ENCODE assay signal across 8 cellular contexts in genomic region chr1:23562138-23562819, GRCh38. TPM values are rescaled to one million over a fixed set of nuclear protein-coding genes. Genes with fewer than 3 reads are reported as not detected.
DNase-seq lines count a peak whose midpoint lies in the region; ATAC-seq, FAIRE-seq and TF ChIP-seq lines count a peak whose summit lies in the region.

No MANE protein-coding gene starts in this region.

- H3K27me3 ChIP-seq in heart left ventricle (no peaks in the 10 kb centered on the region), ovary (no peaks in the 10 kb centered on the region)

- peaks cover 19% of the 10 kb centered on the region for H3K4me1 ChIP-seq in HEK293 (ENCODE audit: control insufficient read depth, insufficient read depth, low read length)
- H3K4me1 ChIP-seq in heart left ventricle = peaks cover 4 to 70% (median 41%) of the 10 kb centered on the region in 12 donors
- peaks cover 22% of the 10 kb centered on the region for H3K4me1 ChIP-seq in ovary (ENCODE audit: insufficient read depth)

- TF ChIP-seq POLR2A in heart left ventricle (IDR thresholded peaks at IDR 0.05) (peak; percentile 35 to 90), ovary (IDR thresholded peaks at IDR 0.05) (peak; percentile 47), GM12892 (IDR thresholded peaks at IDR 0.05; ENCODE audit: low read depth, low read length) (no peak)

- CTCF ChIA-PET in HEK293 (lab: Yijun Ruan, JAX) = interaction anchor here (0.6 to 1.9 kb wide), 3 partner anchors 17 to 73 kb away, joined by 3 to 5 read pairs (median 4); no protein-coding TSS in a partner anchor

- ATAC-seq in heart left ventricle = peak; percentile 89 to 94 (median 90)

- DNase-seq in NCI-H526 treated with DMSO at 0.1 percent for 48 hours (lab: John Stamatoyannopoulos, UW) (peak; percentile 84), heart left ventricle (peak; percentile 97 to 99 (median 98)), ovary (peak; percentile 91 to 96 (median 92)), GM12892 (ENCODE audit: insufficient read length) (no peak), KG1 (lab: John Stamatoyannopoulos, UW) (no peak)

- H3K4me3 ChIP-seq in HEK293 (ENCODE audit: low read depth, low read length) (no peak overlapping the region), heart left ventricle (peak overlapping the region in 9 of 12 donors; percentile 76 to 92 (median 80)), ovary (no peak overlapping the region)

- POLR2A ChIA-PET in HEK293 (lab: Yijun Ruan, JAX) = interaction anchor here (0.6 to 0.8 kb wide), 2 partner anchors 12 to 134 kb away, joined by 4 to 8 read pairs; no protein-coding TSS in a partner anchor

- H3K36me3 ChIP-seq in HEK293 (ENCODE audit: control insufficient read depth in 2 of 2, insufficient read depth in 1 of 2, low read length in 2 of 2) (peaks cover 0 to 19% of the 10 kb centered on the region in 2 experiments; a peak in 1 of 3 replicates), heart left ventricle (peaks cover 0 to 16% (median 9%) of the 10 kb centered on the region in 9 donors), ovary (no peaks in the 10 kb centered on the region)

- TF ChIP-seq CTCF in C4-2B (conservative IDR thresholded peaks at IDR 0.05) = no peak
- no peak for TF ChIP-seq CTCF in HEK293 (tag by site-specific recombination; IDR thresholded peaks at IDR 0.05)
- no peak for TF ChIP-seq CTCF in heart left ventricle (IDR thresholded peaks at IDR 0.05)
- no peak for TF ChIP-seq CTCF in ovary (IDR thresholded peaks at IDR 0.05)

- WGBS in heart left ventricle, 4 donors = 0 to 2% (median 1%) methylated on average over 19 of the region's 19 CpGs
- 0 to 2% (median 1%) methylated on average over 19 of the region's 19 CpGs for WGBS in ovary, 3 donors

- TF ChIP-seq EP300 in ovary (IDR thresholded peaks at IDR 0.05) = no peak

- no peak for FAIRE-seq in GM12892 (lab: Jason Lieb, UNC)

- H3K9me3 ChIP-seq in HEK293 (ENCODE audit: control insufficient read depth, insufficient read depth, low read depth, low read length) (no peaks in the 10 kb centered on the region), heart left ventricle (no peaks in the 10 kb centered on the region), ovary (no peaks in the 10 kb centered on the region)

- H3K27ac ChIP-seq in C4-2B (peak overlapping the region; percentile 99; the same call in 1 of the 2 replicates), HEK293 (ENCODE audit: extremely low read depth, low read depth, low read length) (peak overlapping the region; percentile 89), angular gyrus (ENCODE audit: low read depth, low read length) (peak overlapping the region; percentile 83), heart left ventricle (peak overlapping the region; percentile 83 to 97 (median 94)), ovary (peak overlapping the region in 1 of 2 donors; percentile 85)

- intact Hi-C loops in heart left ventricle (cut with DNase I) = loop anchor here in 1 of 10 donors (1.0 kb wide), 1 partner anchor 15 kb away; no protein-coding TSS in a partner anchor
- intact Hi-C loops in ovary (cut with DNase I) = no loop called here

TF ChIP-seq in HEK293, 187 proteins besides CTCF, POLR2A, EP300 and RAD21 (continues in another document):
- TF ChIP-seq ZBTB44 (tag by site-specific recombination; IDR thresholded peaks at IDR 0.05) (no peak), ZNF830 (tag by site-specific recombination; IDR thresholded peaks at IDR 0.05; ENCODE audit: low read depth) (no peak), ZNF585B (tag by site-specific recombination; IDR thresholded peaks at IDR 0.05) (no peak), BCL11B (tag by site-specific recombination; IDR thresholded peaks at IDR 0.05; ENCODE audit: low read depth) (no peak), ZFP3 (tag by site-specific recombination; IDR thresholded peaks at IDR 0.05; ENCODE audit: low read depth) (no peak), TCF7L2 (IDR thresholded peaks at IDR 0.05; ENCODE audit: borderline replicate concordance, low read depth, low read length) (no peak), ZNF274 (IDR thresholded peaks at IDR 0.05; ENCODE audit: low read length) (no peak), ZNF274 (tag by site-specific recombination; IDR thresholded peaks at IDR 0.05; ENCODE audit: borderline replicate concordance) (no peak), ZNF292 (tag by site-specific recombination; IDR thresholded peaks at IDR 0.05; ENCODE audit: borderline replicate concordance, low read depth) (no peak), ZNF202 (tag by site-specific recombination; IDR thresholded peaks at IDR 0.05; ENCODE audit: borderline replicate concordance) (no peak), ZNF391 (tag by site-specific recombination; IDR thresholded peaks at IDR 0.05; ENCODE audit: borderline replicate concordance, low read depth) (no peak), ZNF132 (tag by site-specific recombination; IDR thresholded peaks at IDR 0.05; ENCODE audit: borderline replicate concordance) (no peak), ZNF623 (tag by site-specific recombination; IDR thresholded peaks at IDR 0.05) (no peak), TRIM28 (IDR thresholded peaks at IDR 0.05; ENCODE audit: borderline replicate concordance, low read length) (no peak), REST (tag by site-specific recombination; IDR thresholded peaks at IDR 0.05) (no peak), ZNF394 (tag by site-specific recombination; IDR thresholded peaks at IDR 0.05; ENCODE audit: borderline replicate concordance) (no peak), IKZF3 (tag by site-specific recombination; IDR thresholded peaks at IDR 0.05) (peak; percentile 86), ZFP69B (tag by site-specific recombination; IDR thresholded peaks at IDR 0.05) (peak; percentile 99), ZNF341 (tag by site-specific recombination; IDR thresholded peaks at IDR 0.05; ENCODE audit: low read depth) (peak; percentile 45), ZNF26 (tag by site-specific recombination; IDR thresholded peaks at IDR 0.05) (no peak), ZSCAN30 (tag by site-specific recombination; IDR thresholded peaks at IDR 0.05) (no peak), HOXC10 (CRISPR knock-in tag; IDR thresholded peaks at IDR 0.05) (no peak), KLF10 (tag by site-specific recombination; IDR thresholded peaks at IDR 0.05) (peak; percentile 69; the same call in 1 of the 2 replicates)

RNA-seq across cellular contexts. Expression of gene ID3, which starts 3.0 kb away (rescaled TPM):
- total RNA-seq in heart left ventricle (100 to 1,000 TPM in 3 of 9 donors, 10 to 100 TPM in 6; 57.5 to 185 (median 91.0) TPM), ovary (100 to 1,000 TPM in 4 of 7 donors, 10 to 100 TPM in 3; 44.1 to 274 (median 143) TPM)
- polyA plus RNA-seq in heart left ventricle (100 to 1,000 TPM in 1 of 2 donors, 10 to 100 TPM in 1; 55.3 to 153 TPM), ovary (100 to 1,000 TPM in 1 of 2 donors, 10 to 100 TPM in 1; 37.9 to 257 TPM)
- polyA plus RNA-seq in GM12892 (2012; ENCODE audit: missing spikeins) = 101 TPM

RNA-seq across cellular contexts. Expression of gene E2F2, which starts 31.2 kb away (rescaled TPM):
- total RNA-seq in heart left ventricle = 1 to 10 TPM in 1 of 9 donors, under 1 TPM in 7, not detected in 1; 0.07 to 2.7 (median 0.21) TPM
- under 1 TPM; 0.04 to 0.12 TPM for polyA plus RNA-seq in heart left ventricle
- 1 to 10 TPM in 1 of 7 donors, under 1 TPM in 4, not detected in 2; under 0.01 to 1.1 (median 0.23) TPM for total RNA-seq in ovary
- under 1 TPM; 0.08 to 0.13 TPM for polyA plus RNA-seq in ovary
- polyA plus RNA-seq in GM12892 (2012; ENCODE audit: missing spikeins) = 2.0 TPM

Comparison
In these comparisons a context has a peak if more than half of its experiments do, and no peak if none do; other contexts are left out.
1. H3K4me3 ChIP-seq: peak in heart left ventricle (9 of 12); none in HEK293 (single experiment) and ovary (single experiment).
2. DNase-seq: peak in NCI-H526 treated with DMSO at 0.1 percent for 48 hours (single experiment), heart left ventricle (5 of 5) and ovary (5 of 5); none in GM12892 (single experiment) and KG1 (single experiment).